In the genomic region with DNA sequence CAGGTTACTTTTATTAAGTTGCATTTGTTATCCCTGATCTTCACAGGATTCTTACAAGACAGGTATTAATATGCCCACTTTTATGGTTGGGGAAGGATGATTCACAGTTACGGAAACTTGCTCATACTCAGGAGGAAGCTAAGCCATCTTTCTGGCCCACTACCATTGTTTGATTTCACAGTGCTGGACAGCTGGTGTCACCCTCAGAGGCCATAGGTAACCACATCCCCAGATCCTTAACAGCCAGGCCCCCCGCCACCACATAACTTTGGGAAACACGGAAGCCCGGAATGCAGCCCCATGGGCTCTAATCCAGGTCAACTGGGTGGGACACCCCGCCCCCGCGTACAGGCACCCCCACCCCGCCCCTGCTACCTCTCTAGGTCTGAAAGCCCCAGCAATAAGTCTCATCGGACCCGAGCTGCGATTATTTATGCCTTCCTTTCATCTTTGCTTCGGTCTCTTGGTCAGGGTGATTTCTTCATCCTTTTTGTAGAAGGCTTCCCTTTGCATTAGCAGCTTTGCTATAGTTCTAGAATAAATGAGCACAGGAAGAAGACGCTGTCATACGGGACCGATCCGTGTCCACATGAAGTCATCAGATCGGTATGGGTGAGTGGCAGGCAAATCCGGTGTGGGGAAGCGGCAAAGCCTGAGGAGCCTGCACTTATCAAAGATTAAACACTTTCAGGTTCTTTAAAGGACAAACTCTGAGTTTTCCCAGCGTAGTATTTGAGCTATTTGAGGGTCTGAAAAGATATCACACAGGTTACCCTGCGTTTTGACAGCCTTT, we compare ENCODE assay signal across 14 cellular contexts.
DNase-seq lines count a peak whose midpoint lies in the region; ATAC-seq, FAIRE-seq and TF ChIP-seq lines count a peak whose summit lies in the region.
"Had no signal": no experiment of that assay in that cellular context is flagged by ENCODE, and none has a peak within 500 bp of the region (broad histone marks: within the 10 kb centered on the region; RNA-seq: fewer than 3 reads in every experiment).

No MANE protein-coding gene starts in this region.

- H3K4me1 ChIP-seq in BLaER1, result peaks cover 34% of the 10 kb centered on the region
- no peaks in the 10 kb centered on the region for H3K4me1 ChIP-seq in effector memory CD4-positive, alpha-beta T cell (ENCODE audit: control insufficient read depth, insufficient read depth, low read length, poor library complexity, severe bottlenecking)

- H3K4me3 ChIP-seq in BLaER1, result no peak overlapping the region; the same call in 1 of the 2 replicates
- H3K4me3 ChIP-seq in effector memory CD4-positive, alpha-beta T cell (ENCODE audit: insufficient read depth, low read depth, low read length, poor library complexity, severe bottlenecking), result no peak overlapping the region

- no peaks in the 10 kb centered on the region for H3K36me3 Mint-ChIP-seq in nephron (ENCODE audit: low read depth)
- H3K36me3 Mint-ChIP-seq: CD4-positive, alpha-beta memory T cell had no signal

- H3K4me2 ChIP-seq in BLaER1, result peak overlapping the region; percentile 58

- FAIRE-seq in RCC 7860 (lab: Jason Lieb, UNC), result peak; percentile 69
- FAIRE-seq: frontal cortex had no signal

- no peaks in the 10 kb centered on the region for H4K20me1 ChIP-seq in BLaER1

- DNase-seq in RCC 7860 (ENCODE audit: low spot score), result peak; percentile 76
- peak; percentile 42 for DNase-seq in ecto neural progenitor cell (ENCODE audit: low spot score)
- no peak for DNase-seq in NCI-H187 treated with DMSO at 0.1 percent for 48 hours (lab: John Stamatoyannopoulos, UW)
- no peak for DNase-seq in effector memory CD4-positive, alpha-beta T cell
- no peak for DNase-seq in dermis blood vessel endothelial cell
- DNase-seq: activated CD4-positive, alpha-beta T cell treated with anti-CD3 and anti-CD28 coated beads for 1 hour; CD4-positive, alpha-beta memory T cell; HFFc6; NCI-H2227 treated with DMSO at 0.1 percent for 48 hours had no signal

- TF ChIP-seq CTCF in nephron (IDR thresholded peaks at IDR 0.05; ENCODE audit: unreplicated experiment in 3 of 3), result no peak

- H3K36me3 ChIP-seq in BLaER1, result no peaks in the 10 kb centered on the region
- no peaks in the 10 kb centered on the region for H3K36me3 ChIP-seq in effector memory CD4-positive, alpha-beta T cell (ENCODE audit: control insufficient read depth, insufficient read depth, low read length)

- H3K27ac Mint-ChIP-seq in nephron, result peak overlapping the region; percentile 16 to 49 (median 30)
- H3K27ac Mint-ChIP-seq: activated T-helper 1 cell treated with anti-CD3 and anti-CD28 coated beads, Interleukin-12 subunit alpha, Interleukin-12 subunit beta, Interleukin-2, Interleukin-4 antibody, amounts not matched to agents 30 ng/mL and 10 ng/mL and 1 ng/mL, durations not matched to agents 14 hours and 24 hours and 36 hours; HFFc6 had no signal

- no peaks in the 10 kb centered on the region for H3K27me3 Mint-ChIP-seq in nephron (ENCODE audit: low read depth)

- peaks cover 8% of the 10 kb centered on the region; the same call in 1 of the 2 replicates for H3K9me3 ChIP-seq in BLaER1
- H3K9me3 ChIP-seq in effector memory CD4-positive, alpha-beta T cell (ENCODE audit: control insufficient read depth, low read length), result no peaks in the 10 kb centered on the region

- peak overlapping the region; percentile 17; the same call in 1 of the 2 replicates for H3K9ac ChIP-seq in BLaER1

- no peak for ATAC-seq in GM21367 (IDR thresholded peaks at IDR 0.05; ENCODE audit: unreplicated experiment)

- peak overlapping the region; percentile 37 for H3K27ac ChIP-seq in BLaER1
- no peak overlapping the region for H3K27ac ChIP-seq in effector memory CD4-positive, alpha-beta T cell (ENCODE audit: insufficient read depth, low read length, poor library complexity, severe bottlenecking)

- peak overlapping the region in 2 of 3 experiments; percentile 5 to 24 for H3K4me3 Mint-ChIP-seq in nephron
- H3K4me3 Mint-ChIP-seq: activated T-helper 1 cell treated with anti-CD3 and anti-CD28 coated beads, Interleukin-12 subunit alpha, Interleukin-12 subunit beta, Interleukin-2, Interleukin-4 antibody, amounts not matched to agents 30 ng/mL and 10 ng/mL and 1 ng/mL, durations not matched to agents 14 hours and 24 hours and 36 hours; CD4-positive, alpha-beta memory T cell; HFFc6 had no signal

- peaks cover 2% of the 10 kb centered on the region for H3K9me3 Mint-ChIP-seq in nephron
- H3K9me3 Mint-ChIP-seq: activated T-helper 1 cell treated with anti-CD3 and anti-CD28 coated beads, Interleukin-12 subunit alpha, Interleukin-12 subunit beta, Interleukin-2, Interleukin-4 antibody, amounts not matched to agents 30 ng/mL and 10 ng/mL and 1 ng/mL, durations not matched to agents 14 hours and 24 hours and 36 hours; CD4-positive, alpha-beta memory T cell; HFFc6 had no signal

- peaks cover 24% of the 10 kb centered on the region for H3K4me1 Mint-ChIP-seq in nephron
- H3K4me1 Mint-ChIP-seq: CD4-positive, alpha-beta memory T cell had no signal

- H3K27me3 ChIP-seq in BLaER1, result no peaks in the 10 kb centered on the region
- H3K27me3 ChIP-seq in effector memory CD4-positive, alpha-beta T cell (replicated peaks; ENCODE audit: control insufficient read depth, insufficient read depth, low read length, poor library complexity, severe bottlenecking), result no peaks in the 10 kb centered on the region

Comparison
In these comparisons a context has a peak if more than half of its experiments do, and no peak if none do; other contexts are left out.
1. DNase-seq: peak in RCC 7860 (single experiment) and ecto neural progenitor cell (single experiment); none in NCI-H187 treated with DMSO at 0.1 percent for 48 hours (single experiment), effector memory CD4-positive, alpha-beta T cell (0 of 3) and dermis blood vessel endothelial cell (single experiment).